ENCODE assay signal across 1 cellular context in the genomic region with DNA sequence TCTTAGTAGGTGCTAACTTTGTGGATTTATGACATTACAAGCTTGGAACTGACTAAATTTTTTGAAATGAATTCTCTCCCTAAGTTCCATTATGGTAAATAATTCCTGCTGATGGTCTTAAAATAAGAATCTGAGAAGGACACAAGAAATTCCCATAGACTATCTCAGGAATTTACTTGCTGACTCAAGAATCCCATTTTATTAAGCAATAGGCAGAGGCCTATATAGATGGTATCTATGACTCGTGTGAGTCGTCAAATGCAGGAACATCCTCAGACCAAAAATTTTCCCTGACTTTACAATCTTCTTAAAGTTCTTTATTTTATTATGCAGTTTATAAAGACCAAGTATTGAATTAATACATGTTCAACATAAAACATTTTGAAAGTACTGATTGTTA.
TF ChIP-seq lines count a peak whose summit lies in the region.

No MANE protein-coding gene starts in this region.

TF ChIP-seq in K562, 482 proteins besides CTCF, POLR2A, EP300 and RAD21 (continued from another document):
- TF ChIP-seq, protein P1, sequence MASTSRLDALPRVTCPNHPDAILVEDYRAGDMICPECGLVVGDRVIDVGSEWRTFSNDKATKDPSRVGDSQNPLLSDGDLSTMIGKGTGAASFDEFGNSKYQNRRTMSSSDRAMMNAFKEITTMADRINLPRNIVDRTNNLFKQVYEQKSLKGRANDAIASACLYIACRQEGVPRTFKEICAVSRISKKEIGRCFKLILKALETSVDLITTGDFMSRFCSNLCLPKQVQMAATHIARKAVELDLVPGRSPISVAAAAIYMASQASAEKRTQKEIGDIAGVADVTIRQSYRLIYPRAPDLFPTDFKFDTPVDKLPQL (IDR thresholded peaks at IDR 0.05; ENCODE audit: extremely low read depth, insufficient read length): no peak
- no peak for TF ChIP-seq PHF20 (IDR thresholded peaks at IDR 0.05; ENCODE audit: partially characterized antibody)
- no peak for TF ChIP-seq MEF2D (tag; conservative IDR thresholded peaks at IDR 0.05; ENCODE audit: low read depth)
- TF ChIP-seq, protein P2, sequence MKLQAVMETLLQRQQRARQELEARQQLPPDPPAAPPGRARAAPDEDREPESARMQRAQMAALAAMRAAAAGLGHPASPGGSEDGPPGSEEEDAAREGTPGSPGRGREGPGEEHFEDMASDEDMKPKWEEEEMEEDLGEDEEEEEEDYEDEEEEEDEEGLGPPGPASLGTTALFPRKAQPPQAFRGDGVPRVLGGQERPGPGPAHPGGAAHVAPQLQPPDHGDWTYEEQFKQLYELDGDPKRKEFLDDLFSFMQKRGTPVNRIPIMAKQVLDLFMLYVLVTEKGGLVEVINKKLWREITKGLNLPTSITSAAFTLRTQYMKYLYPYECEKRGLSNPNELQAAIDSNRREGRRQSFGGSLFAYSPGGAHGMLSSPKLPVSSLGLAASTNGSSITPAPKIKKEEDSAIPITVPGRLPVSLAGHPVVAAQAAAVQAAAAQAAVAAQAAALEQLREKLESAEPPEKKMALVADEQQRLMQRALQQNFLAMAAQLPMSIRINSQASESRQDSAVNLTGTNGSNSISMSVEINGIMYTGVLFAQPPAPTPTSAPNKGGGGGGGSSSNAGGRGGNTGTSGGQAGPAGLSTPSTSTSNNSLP (IDR thresholded peaks at IDR 0.05; ENCODE audit: borderline replicate concordance, low read depth, low read length): no peak
- TF ChIP-seq, protein P3, sequence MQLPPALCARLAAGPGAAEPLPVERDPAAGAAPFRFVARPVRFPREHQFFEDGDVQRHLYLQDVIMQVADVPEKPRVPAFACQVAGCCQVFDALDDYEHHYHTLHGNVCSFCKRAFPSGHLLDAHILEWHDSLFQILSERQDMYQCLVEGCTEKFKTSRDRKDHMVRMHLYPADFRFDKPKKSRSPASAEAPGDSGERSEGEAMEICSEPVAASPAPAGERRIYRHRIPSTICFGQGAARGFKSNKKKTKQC (CRISPR knock-in tag; IDR thresholded peaks at IDR 0.05): no peak
- TF ChIP-seq ZNF217 (CRISPR knock-in tag; IDR thresholded peaks at IDR 0.05): no peak
- no peak for TF ChIP-seq ZC3H8 (IDR thresholded peaks at IDR 0.05)
- TF ChIP-seq CEBPG (CRISPR knock-in tag; IDR thresholded peaks at IDR 0.05): no peak
- TF ChIP-seq CEBPG (tag; conservative IDR thresholded peaks at IDR 0.05 in 1 of 2, IDR thresholded peaks at IDR 0.05 in 1 of 2): peak; percentile 83 to 87
- no peak for TF ChIP-seq SRSF7 (optimal IDR thresholded peaks at IDR 0.05; ENCODE audit: low read depth, low read length)
- TF ChIP-seq KDM2B (CRISPR knock-in tag; IDR thresholded peaks at IDR 0.05): no peak
- TF ChIP-seq ZBTB7A (IDR thresholded peaks at IDR 0.05; ENCODE audit: borderline replicate concordance, control insufficient read depth, low read depth, low read length): no peak
- peak; percentile 43; the same call in 1 of the 2 replicates for TF ChIP-seq CEBPB (tag; IDR thresholded peaks at IDR 0.05)
- no peak for TF ChIP-seq U2AF1 (optimal IDR thresholded peaks at IDR 0.05; ENCODE audit: low read depth, low read length)
- no peak for TF ChIP-seq TAF7 (tag; IDR thresholded peaks at IDR 0.05)
